In genomic region chr5:177349762-177350161, GRCh38 we compare ENCODE assay signal across 1 cellular context.
TF ChIP-seq lines count a peak whose summit lies in the region.

No MANE protein-coding gene starts in this region.

TF ChIP-seq in HCT116, 20 proteins besides CTCF, POLR2A, EP300 and RAD21 (continued from another document):
- no peak for TF ChIP-seq REST (IDR thresholded peaks at IDR 0.05; ENCODE audit: low read depth)
- no peak for TF ChIP-seq MAX (IDR thresholded peaks at IDR 0.05)
